In the genomic region with DNA sequence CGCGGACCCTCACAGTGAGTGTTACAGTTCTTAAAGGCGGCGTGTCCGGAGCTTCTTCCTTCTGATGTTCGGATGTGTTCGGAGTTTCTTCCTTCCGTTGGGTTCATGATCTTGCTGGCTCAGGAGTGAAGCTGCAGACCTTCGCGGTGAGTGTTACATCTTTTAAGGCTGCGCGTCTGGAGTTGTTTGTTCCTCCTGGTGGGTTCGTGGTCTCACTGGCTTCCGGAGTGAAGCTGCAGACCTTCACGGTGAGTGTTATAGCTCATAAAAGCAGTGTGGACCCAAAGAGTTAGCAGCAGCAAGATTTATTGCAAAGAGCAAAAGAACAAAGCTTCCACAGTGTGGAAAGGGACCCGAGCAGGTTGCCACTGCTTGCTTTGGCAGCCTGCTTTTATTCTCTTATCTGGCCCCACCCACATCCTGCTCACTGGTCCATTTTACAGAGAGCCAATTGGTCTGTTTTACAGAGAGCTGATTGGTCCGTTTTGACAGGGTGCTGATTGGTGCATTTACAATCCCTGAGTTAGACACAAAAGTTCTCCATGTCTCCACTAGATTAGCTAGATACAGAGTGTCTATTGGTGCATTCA, we compare ENCODE assay signal across 8 cellular contexts.
DNase-seq lines count a peak whose midpoint lies in the region; ATAC-seq lines count a peak whose summit lies in the region.
"Not testable (repeated sequence)": the region's sequence is repeated elsewhere in the genome, so short reads cannot be mapped to it uniquely, and the experiment has no call there.

No MANE protein-coding gene starts in this region.

- not testable (repeated sequence) for H3K27me3 ChIP-seq in CD4-positive, CD25-positive, alpha-beta regulatory T cell (ENCODE audit: control insufficient read depth, insufficient read depth, low read length)

- peak in 2 of 3 donors; percentile 6 to 7 for DNase-seq in CD4-positive, CD25-positive, alpha-beta regulatory T cell
- peak; percentile 73 for DNase-seq in MV-4-11 (lab: John Stamatoyannopoulos, UW)
- DNase-seq in T-helper 2 cell treated with Interferon-gamma antibody and Interleukin-4, amounts not matched to agents 5 μg/mL and 100 μg/mL, for 36 hours (ENCODE audit: low spot score): not testable (repeated sequence)
- DNase-seq in activated CD8-positive, alpha-beta T cell treated with anti-CD3 and anti-CD28 coated beads, Interleukin-2, amount 10 ng/mL, durations not matched to agents 7 days and 5 days: peak; percentile 61
- DNase-seq in activated naive CD4-positive, alpha-beta T cell treated with anti-CD3 and anti-CD28 coated beads, Interleukin-2, amount 10 ng/mL, durations not matched to agents 7 days and 5 days: peak; percentile 47
- DNase-seq in immature natural killer cell: peak; percentile 9 to 18 (median 18)
- DNase-seq in stimulated activated CD4-positive, alpha-beta T cell treated with anti-CD3 and anti-CD28 coated beads, Interleukin-15, amount 100 ng/mL, for 24 hours: peak; percentile 25

- POLR2A ChIA-PET in activated CD8-positive, alpha-beta T cell treated with anti-CD3 and anti-CD28 coated beads, Interleukin-2, amount 10 ng/mL, durations not matched to agents 7 days and 5 days (lab: Charles Lee): not testable (repeated sequence)

- ATAC-seq in CD4-positive, CD25-positive, alpha-beta regulatory T cell (ENCODE audit: low read depth in 2 of 2): not testable (repeated sequence)
- ATAC-seq in GM18498 (IDR thresholded peaks at IDR 0.05; ENCODE audit: unreplicated experiment): peak; percentile 12
- ATAC-seq in activated CD8-positive, alpha-beta T cell treated with anti-CD3 and anti-CD28 coated beads, Interleukin-2, amount 10 ng/mL, durations not matched to agents 7 days and 5 days: peak; percentile 27

- H3K4me3 Mint-ChIP-seq in CD4-positive, CD25-positive, alpha-beta regulatory T cell: peak overlapping the region in 3 of 4 donors; percentile 12 to 85 (median 80)
- peak overlapping the region; percentile 76 for H3K4me3 Mint-ChIP-seq in T-helper 2 cell treated with Interferon-gamma antibody and Interleukin-4, amounts not matched to agents 5 μg/mL and 100 μg/mL, for 36 hours
- H3K4me3 Mint-ChIP-seq in activated CD8-positive, alpha-beta T cell treated with anti-CD3 and anti-CD28 coated beads, Interleukin-2, amount 10 ng/mL, durations not matched to agents 7 days and 5 days: peak overlapping the region; percentile 58
- peak overlapping the region; percentile 68 for H3K4me3 Mint-ChIP-seq in activated naive CD4-positive, alpha-beta T cell treated with anti-CD3 and anti-CD28 coated beads, Interleukin-2, amount 10 ng/mL, durations not matched to agents 7 days and 5 days
- peak overlapping the region; percentile 79 to 89 (median 85) for H3K4me3 Mint-ChIP-seq in immature natural killer cell

- H3K36me3 Mint-ChIP-seq in CD4-positive, CD25-positive, alpha-beta regulatory T cell; T-helper 2 cell treated with Interferon-gamma antibody and Interleukin-4, amounts not matched to agents 5 μg/mL and 100 μg/mL, for 36 hours (ENCODE audit: low read depth); activated CD8-positive, alpha-beta T cell treated with anti-CD3 and anti-CD28 coated beads, Interleukin-2, amount 10 ng/mL, durations not matched to agents 7 days and 5 days (ENCODE audit: low read depth); activated naive CD4-positive, alpha-beta T cell treated with anti-CD3 and anti-CD28 coated beads, Interleukin-2, amount 10 ng/mL, durations not matched to agents 7 days and 5 days; immature natural killer cell: not testable (repeated sequence)

- peak overlapping the region in 1 of 3 donors; percentile 65 for H3K27ac Mint-ChIP-seq in CD4-positive, CD25-positive, alpha-beta regulatory T cell
- peak overlapping the region; percentile 75 for H3K27ac Mint-ChIP-seq in T-helper 2 cell treated with Interferon-gamma antibody and Interleukin-4, amounts not matched to agents 5 μg/mL and 100 μg/mL, for 36 hours
- H3K27ac Mint-ChIP-seq in activated CD8-positive, alpha-beta T cell treated with anti-CD3 and anti-CD28 coated beads, Interleukin-2, amount 10 ng/mL, durations not matched to agents 7 days and 5 days: peak overlapping the region; percentile 88
- peak overlapping the region; percentile 85 for H3K27ac Mint-ChIP-seq in activated naive CD4-positive, alpha-beta T cell treated with anti-CD3 and anti-CD28 coated beads, Interleukin-2, amount 10 ng/mL, durations not matched to agents 7 days and 5 days
- H3K27ac Mint-ChIP-seq in immature natural killer cell: peak overlapping the region in 4 of 6 donors; percentile 10 to 82 (median 65)

- not testable (repeated sequence) for H3K27me3 Mint-ChIP-seq in CD4-positive, CD25-positive, alpha-beta regulatory T cell; T-helper 2 cell treated with Interferon-gamma antibody and Interleukin-4, amounts not matched to agents 5 μg/mL and 100 μg/mL, for 36 hours (ENCODE audit: low read depth); activated CD8-positive, alpha-beta T cell treated with anti-CD3 and anti-CD28 coated beads, Interleukin-2, amount 10 ng/mL, durations not matched to agents 7 days and 5 days (ENCODE audit: low read depth); activated naive CD4-positive, alpha-beta T cell treated with anti-CD3 and anti-CD28 coated beads, Interleukin-2, amount 10 ng/mL, durations not matched to agents 7 days and 5 days; immature natural killer cell (ENCODE audit: low read depth in 3 of 3)

- H3K9me3 ChIP-seq in CD4-positive, CD25-positive, alpha-beta regulatory T cell (ENCODE audit: control insufficient read depth in 2 of 2, low read length in 2 of 2): not testable (repeated sequence)

- H3K4me1 Mint-ChIP-seq in CD4-positive, CD25-positive, alpha-beta regulatory T cell: peaks cover 0 to 12% (median 4%) of the 10 kb centered on the region in 4 donors
- H3K4me1 Mint-ChIP-seq in T-helper 2 cell treated with Interferon-gamma antibody and Interleukin-4, amounts not matched to agents 5 μg/mL and 100 μg/mL, for 36 hours (ENCODE audit: low read depth): not testable (repeated sequence)
- peaks cover 14% of the 10 kb centered on the region for H3K4me1 Mint-ChIP-seq in activated CD8-positive, alpha-beta T cell treated with anti-CD3 and anti-CD28 coated beads, Interleukin-2, amount 10 ng/mL, durations not matched to agents 7 days and 5 days (ENCODE audit: low read depth)
- peaks cover 15% of the 10 kb centered on the region for H3K4me1 Mint-ChIP-seq in activated naive CD4-positive, alpha-beta T cell treated with anti-CD3 and anti-CD28 coated beads, Interleukin-2, amount 10 ng/mL, durations not matched to agents 7 days and 5 days
- peaks cover 9 to 15% of the 10 kb centered on the region in 2 donors for H3K4me1 Mint-ChIP-seq in immature natural killer cell

- CTCF ChIA-PET in activated CD8-positive, alpha-beta T cell treated with anti-CD3 and anti-CD28 coated beads, Interleukin-2, amount 10 ng/mL, durations not matched to agents 7 days and 5 days (lab: Charles Lee): not testable (repeated sequence)
- CTCF ChIA-PET in activated naive CD4-positive, alpha-beta T cell treated with anti-CD3 and anti-CD28 coated beads, Interleukin-2, amount 10 ng/mL, durations not matched to agents 7 days and 5 days (lab: Charles Lee): interaction anchor here (1.4 kb wide), 1 partner anchor 33 kb away, joined by 3 read pairs; no protein-coding TSS in a partner anchor

- H3K36me3 ChIP-seq in CD4-positive, CD25-positive, alpha-beta regulatory T cell (ENCODE audit: control insufficient read depth, insufficient read depth, low read length): not testable (repeated sequence)

- H3K9me3 Mint-ChIP-seq in CD4-positive, CD25-positive, alpha-beta regulatory T cell; T-helper 2 cell treated with Interferon-gamma antibody and Interleukin-4, amounts not matched to agents 5 μg/mL and 100 μg/mL, for 36 hours; activated CD8-positive, alpha-beta T cell treated with anti-CD3 and anti-CD28 coated beads, Interleukin-2, amount 10 ng/mL, durations not matched to agents 7 days and 5 days (ENCODE audit: insufficient read depth); activated naive CD4-positive, alpha-beta T cell treated with anti-CD3 and anti-CD28 coated beads, Interleukin-2, amount 10 ng/mL, durations not matched to agents 7 days and 5 days; immature natural killer cell: not testable (repeated sequence)

- not testable (repeated sequence) for H3K4me3 ChIP-seq in CD4-positive, CD25-positive, alpha-beta regulatory T cell (ENCODE audit: low read depth, low read length)

- H3K4me1 ChIP-seq in CD4-positive, CD25-positive, alpha-beta regulatory T cell (ENCODE audit: control insufficient read depth, insufficient read depth, low read length, poor library complexity, severe bottlenecking): not testable (repeated sequence)

- H3K27ac ChIP-seq in CD4-positive, CD25-positive, alpha-beta regulatory T cell (ENCODE audit: insufficient read depth, low read length, poor library complexity, severe bottlenecking): not testable (repeated sequence)
